ENCODE assay signal across 2 cellular contexts in the genomic region with DNA sequence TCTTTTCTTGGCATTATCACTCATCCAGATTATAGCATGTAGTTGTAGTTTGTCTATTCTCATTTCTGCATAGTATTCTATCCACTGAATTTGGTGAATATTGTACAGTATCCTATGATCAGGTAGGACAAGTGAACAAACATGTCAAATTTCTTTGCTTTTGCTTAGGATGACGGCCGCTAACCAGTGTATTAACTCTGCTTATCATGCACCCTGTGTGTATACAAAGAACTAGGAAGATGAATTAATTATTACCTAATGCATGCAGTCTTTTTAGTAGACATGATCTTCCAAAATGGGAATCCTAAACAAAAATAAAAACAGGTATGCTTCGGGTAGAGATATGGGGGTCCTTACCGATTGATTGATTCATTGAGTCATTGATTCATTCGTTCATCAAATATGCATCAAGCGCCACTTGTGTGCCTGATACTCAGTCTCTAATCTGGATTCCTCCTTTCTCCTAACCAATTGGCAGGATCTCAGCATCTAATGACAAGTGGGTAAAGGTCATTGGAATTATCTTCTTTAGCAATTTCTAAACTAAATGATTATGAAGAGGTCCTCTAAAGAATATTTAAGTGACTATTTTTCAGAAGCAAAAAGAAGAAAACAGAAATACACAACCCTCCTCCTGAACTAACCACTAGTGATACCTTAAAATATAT.
TF ChIP-seq lines count a peak whose summit lies in the region.

No MANE protein-coding gene starts in this region.

TF ChIP-seq in liver, 16 proteins besides CTCF, POLR2A, EP300 and RAD21 (continued from another document):
- TF ChIP-seq, protein P1, sequence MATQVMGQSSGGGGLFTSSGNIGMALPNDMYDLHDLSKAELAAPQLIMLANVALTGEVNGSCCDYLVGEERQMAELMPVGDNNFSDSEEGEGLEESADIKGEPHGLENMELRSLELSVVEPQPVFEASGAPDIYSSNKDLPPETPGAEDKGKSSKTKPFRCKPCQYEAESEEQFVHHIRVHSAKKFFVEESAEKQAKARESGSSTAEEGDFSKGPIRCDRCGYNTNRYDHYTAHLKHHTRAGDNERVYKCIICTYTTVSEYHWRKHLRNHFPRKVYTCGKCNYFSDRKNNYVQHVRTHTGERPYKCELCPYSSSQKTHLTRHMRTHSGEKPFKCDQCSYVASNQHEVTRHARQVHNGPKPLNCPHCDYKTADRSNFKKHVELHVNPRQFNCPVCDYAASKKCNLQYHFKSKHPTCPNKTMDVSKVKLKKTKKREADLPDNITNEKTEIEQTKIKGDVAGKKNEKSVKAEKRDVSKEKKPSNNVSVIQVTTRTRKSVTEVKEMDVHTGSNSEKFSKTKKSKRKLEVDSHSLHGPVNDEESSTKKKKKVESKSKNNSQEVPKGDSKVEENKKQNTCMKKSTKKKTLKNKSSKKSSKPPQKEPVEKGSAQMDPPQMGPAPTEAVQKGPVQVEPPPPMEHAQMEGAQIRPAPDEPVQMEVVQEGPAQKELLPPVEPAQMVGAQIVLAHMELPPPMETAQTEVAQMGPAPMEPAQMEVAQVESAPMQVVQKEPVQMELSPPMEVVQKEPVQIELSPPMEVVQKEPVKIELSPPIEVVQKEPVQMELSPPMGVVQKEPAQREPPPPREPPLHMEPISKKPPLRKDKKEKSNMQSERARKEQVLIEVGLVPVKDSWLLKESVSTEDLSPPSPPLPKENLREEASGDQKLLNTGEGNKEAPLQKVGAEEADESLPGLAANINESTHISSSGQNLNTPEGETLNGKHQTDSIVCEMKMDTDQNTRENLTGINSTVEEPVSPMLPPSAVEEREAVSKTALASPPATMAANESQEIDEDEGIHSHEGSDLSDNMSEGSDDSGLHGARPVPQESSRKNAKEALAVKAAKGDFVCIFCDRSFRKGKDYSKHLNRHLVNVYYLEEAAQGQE (IDR thresholded peaks at IDR 0.05), result no peak
- no peak for TF ChIP-seq TAF1 (conservative IDR thresholded peaks at IDR 0.05)
- no peak for TF ChIP-seq YY1 (IDR thresholded peaks at IDR 0.05)
- no peak for TF ChIP-seq FOXA1 (IDR thresholded peaks at IDR 0.05)
- no peak for TF ChIP-seq GABPA (IDR thresholded peaks at IDR 0.05 in 1 of 2, conservative IDR thresholded peaks at IDR 0.05 in 1 of 2)
- TF ChIP-seq EGR1 (IDR thresholded peaks at IDR 0.05; ENCODE audit: low read depth in 2 of 2), result no peak
- TF ChIP-seq HNF4A (conservative IDR thresholded peaks at IDR 0.05), result peak; percentile 7 to 27
- TF ChIP-seq FOXA2 (IDR thresholded peaks at IDR 0.05), result no peak

TF ChIP-seq in HepG2, 621 proteins besides CTCF, POLR2A, EP300 and RAD21 (continued from another document):
- TF ChIP-seq, protein P2, sequence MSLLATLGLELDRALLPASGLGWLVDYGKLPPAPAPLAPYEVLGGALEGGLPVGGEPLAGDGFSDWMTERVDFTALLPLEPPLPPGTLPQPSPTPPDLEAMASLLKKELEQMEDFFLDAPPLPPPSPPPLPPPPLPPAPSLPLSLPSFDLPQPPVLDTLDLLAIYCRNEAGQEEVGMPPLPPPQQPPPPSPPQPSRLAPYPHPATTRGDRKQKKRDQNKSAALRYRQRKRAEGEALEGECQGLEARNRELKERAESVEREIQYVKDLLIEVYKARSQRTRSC (CRISPR knock-in tag; IDR thresholded peaks at IDR 0.05; ENCODE audit: low read depth), result no peak
- TF ChIP-seq NR1H2 (CRISPR knock-in tag; IDR thresholded peaks at IDR 0.05; ENCODE audit: borderline replicate concordance, low read depth) (no peak), REPIN1 (CRISPR knock-in tag; IDR thresholded peaks at IDR 0.05; ENCODE audit: borderline replicate concordance, low read depth) (no peak), KAT8 (CRISPR knock-in tag; IDR thresholded peaks at IDR 0.05) (no peak), ARNT (IDR thresholded peaks at IDR 0.05) (no peak), TEAD2 (CRISPR knock-in tag; IDR thresholded peaks at IDR 0.05) (no peak), NR2C2 (CRISPR knock-in tag; IDR thresholded peaks at IDR 0.05; ENCODE audit: borderline replicate concordance) (no peak), ZNF713 (CRISPR knock-in tag; IDR thresholded peaks at IDR 0.05) (no peak), ZNF672 (CRISPR knock-in tag; IDR thresholded peaks at IDR 0.05) (no peak), SMARCE1 (IDR thresholded peaks at IDR 0.05; ENCODE audit: borderline replicate concordance) (no peak), HMGA1 (CRISPR knock-in tag; conservative IDR thresholded peaks at IDR 0.05) (no peak)
- TF ChIP-seq, protein P3, sequence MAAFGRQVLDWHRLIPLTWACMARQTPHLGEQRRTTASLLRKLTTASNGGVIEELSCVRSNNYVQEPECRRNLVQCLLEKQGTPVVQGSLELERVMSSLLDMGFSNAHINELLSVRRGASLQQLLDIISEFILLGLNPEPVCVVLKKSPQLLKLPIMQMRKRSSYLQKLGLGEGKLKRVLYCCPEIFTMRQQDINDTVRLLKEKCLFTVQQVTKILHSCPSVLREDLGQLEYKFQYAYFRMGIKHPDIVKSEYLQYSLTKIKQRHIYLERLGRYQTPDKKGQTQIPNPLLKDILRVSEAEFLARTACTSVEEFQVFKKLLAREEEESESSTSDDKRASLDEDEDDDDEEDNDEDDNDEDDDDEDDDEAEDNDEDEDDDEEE (CRISPR knock-in tag; IDR thresholded peaks at IDR 0.05), result no peak
- TF ChIP-seq, protein P4, sequence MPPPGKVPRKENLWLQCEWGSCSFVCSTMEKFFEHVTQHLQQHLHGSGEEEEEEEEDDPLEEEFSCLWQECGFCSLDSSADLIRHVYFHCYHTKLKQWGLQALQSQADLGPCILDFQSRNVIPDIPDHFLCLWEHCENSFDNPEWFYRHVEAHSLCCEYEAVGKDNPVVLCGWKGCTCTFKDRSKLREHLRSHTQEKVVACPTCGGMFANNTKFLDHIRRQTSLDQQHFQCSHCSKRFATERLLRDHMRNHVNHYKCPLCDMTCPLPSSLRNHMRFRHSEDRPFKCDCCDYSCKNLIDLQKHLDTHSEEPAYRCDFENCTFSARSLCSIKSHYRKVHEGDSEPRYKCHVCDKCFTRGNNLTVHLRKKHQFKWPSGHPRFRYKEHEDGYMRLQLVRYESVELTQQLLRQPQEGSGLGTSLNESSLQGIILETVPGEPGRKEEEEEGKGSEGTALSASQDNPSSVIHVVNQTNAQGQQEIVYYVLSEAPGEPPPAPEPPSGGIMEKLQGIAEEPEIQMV (CRISPR knock-in tag; IDR thresholded peaks at IDR 0.05; ENCODE audit: low read depth), result no peak
- TF ChIP-seq, protein P5, sequence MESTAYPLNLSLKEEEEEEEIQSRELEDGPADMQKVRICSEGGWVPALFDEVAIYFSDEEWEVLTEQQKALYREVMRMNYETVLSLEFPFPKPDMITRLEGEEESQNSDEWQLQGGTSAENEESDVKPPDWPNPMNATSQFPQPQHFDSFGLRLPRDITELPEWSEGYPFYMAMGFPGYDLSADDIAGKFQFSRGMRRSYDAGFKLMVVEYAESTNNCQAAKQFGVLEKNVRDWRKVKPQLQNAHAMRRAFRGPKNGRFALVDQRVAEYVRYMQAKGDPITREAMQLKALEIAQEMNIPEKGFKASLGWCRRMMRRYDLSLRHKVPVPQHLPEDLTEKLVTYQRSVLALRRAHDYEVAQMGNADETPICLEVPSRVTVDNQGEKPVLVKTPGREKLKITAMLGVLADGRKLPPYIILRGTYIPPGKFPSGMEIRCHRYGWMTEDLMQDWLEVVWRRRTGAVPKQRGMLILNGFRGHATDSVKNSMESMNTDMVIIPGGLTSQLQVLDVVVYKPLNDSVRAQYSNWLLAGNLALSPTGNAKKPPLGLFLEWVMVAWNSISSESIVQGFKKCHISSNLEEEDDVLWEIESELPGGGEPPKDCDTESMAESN (CRISPR knock-in tag; conservative IDR thresholded peaks at IDR 0.05), result no peak
TF ChIP-seq in HepG2: peak in this region for 0.
